11 cellular contexts compared by ENCODE assay signal in genomic region chr10:102268333-102268999, GRCh38. TPM values are rescaled to one million over a fixed set of nuclear protein-coding genes. Genes with fewer than 3 reads are reported as not detected.
DNase-seq lines count a peak whose midpoint lies in the region; ATAC-seq and TF ChIP-seq lines count a peak whose summit lies in the region.
"Had no signal": no experiment of that assay in that cellular context is flagged by ENCODE, and none has a peak within 500 bp of the region (broad histone marks: within the 10 kb centered on the region; RNA-seq: fewer than 3 reads in every experiment).

No MANE protein-coding gene starts in this region.

- TF ChIP-seq CTCF in GM10266 (IDR thresholded peaks at IDR 0.05; ENCODE audit: control insufficient read depth, insufficient read depth, low read depth, missing control alignments), result peak; percentile 21
- 0 out of 2 replicates have a peak, but pooled peaks have one; percentile 35 for TF ChIP-seq CTCF in OCI-LY7 (conservative IDR thresholded peaks at IDR 0.05; ENCODE audit: low read length)
- TF ChIP-seq CTCF in esophagus muscularis mucosa (IDR thresholded peaks at IDR 0.05), result no peak
- TF ChIP-seq CTCF in gastrocnemius medialis (IDR thresholded peaks at IDR 0.05 in 4 of 5, conservative IDR thresholded peaks at IDR 0.05 in 1 of 5), result no peak

- H3K27me3 ChIP-seq in esophagus muscularis mucosa (no peaks in the 10 kb centered on the region), gastrocnemius medialis (no peaks in the 10 kb centered on the region)
- H3K27me3 ChIP-seq: spleen had no signal

- POLR2A ChIA-PET in OCI-LY7 (lab: Charles Lee), result interaction anchor here (1.5 kb wide), 1 partner anchor 9 kb away, joined by 6 read pairs; no protein-coding TSS in a partner anchor

- in situ Hi-C loops in gastrocnemius medialis (cut with MboI; ENCODE audit: low sequenced_read_pairs in 4 of 4), result no loop called here

- H4K20me1 ChIP-seq in OCI-LY7 (ENCODE audit: insufficient read depth, low read length), result peaks cover 2% of the 10 kb centered on the region; the same call in 1 of the 2 replicates

- DNase-seq in GM10266 (ENCODE audit: extremely low spot score) (no peak), OCI-LY7 (ENCODE audit: low spot score) (no peak), esophagus muscularis mucosa (ENCODE audit: extremely low spot score) (no peak), gastrocnemius medialis (no peak), NCI-H2196 (lab: John Stamatoyannopoulos, UW; ENCODE audit: unreplicated experiment) (no peak), C1 segment of cervical spinal cord (lab: John Stamatoyannopoulos, UW) (no peak)
- no peak for DNase-seq in central memory CD4-positive, alpha-beta T cell
- DNase-seq: NCI-H748 treated with DMSO at 0.1 percent for 48 hours, spleen had no signal

- ATAC-seq in gastrocnemius medialis, result peak in 1 of 2 donors; percentile 29
- ATAC-seq: esophagus mucosa had no signal

- peaks cover 5% of the 10 kb centered on the region; the same call in 1 of the 2 replicates for H3K79me2 ChIP-seq in OCI-LY7 (ENCODE audit: insufficient read depth, low read depth, low read length)

- H3K4me3 ChIP-seq in OCI-LY7 (ENCODE audit: low read depth, low read length, poor library complexity, severe bottlenecking) (no peak overlapping the region), esophagus muscularis mucosa (no peak overlapping the region), gastrocnemius medialis (no peak overlapping the region)
- H3K4me3 ChIP-seq: spleen had no signal

- H3K9me3 ChIP-seq in OCI-LY7 (ENCODE audit: low read length) (no peaks in the 10 kb centered on the region), esophagus muscularis mucosa (no peaks in the 10 kb centered on the region), gastrocnemius medialis (no peaks in the 10 kb centered on the region)
- H3K9me3 ChIP-seq: spleen had no signal

- H3K27ac ChIP-seq in OCI-LY7 (ENCODE audit: low read depth, low read length, poor library complexity, severe bottlenecking) (no peak overlapping the region), esophagus muscularis mucosa (replicated peaks in 1 of 4) (peak overlapping the region; percentile 9 to 28 (median 18)), gastrocnemius medialis (peak overlapping the region; percentile 75 to 85 (median 83))

- no peak overlapping the region for H3K4me2 ChIP-seq in OCI-LY7 (ENCODE audit: low read length)

- peaks cover 37% of the 10 kb centered on the region for H3K36me3 ChIP-seq in OCI-LY7 (ENCODE audit: insufficient read depth, low read length)
- peaks cover 0 to 10% (median 0%) of the 10 kb centered on the region in 4 donors for H3K36me3 ChIP-seq in esophagus muscularis mucosa
- H3K36me3 ChIP-seq in gastrocnemius medialis, result no peaks in the 10 kb centered on the region

- H3K4me1 ChIP-seq in OCI-LY7 (ENCODE audit: insufficient read depth, low read length, poor library complexity, severe bottlenecking) (peaks cover 6% of the 10 kb centered on the region), esophagus muscularis mucosa (peaks cover 24 to 49% (median 36%) of the 10 kb centered on the region in 4 donors), gastrocnemius medialis (peaks cover 79 to 81% of the 10 kb centered on the region in 2 donors)

- no peak for TF ChIP-seq EP300 in esophagus muscularis mucosa (IDR thresholded peaks at IDR 0.05)

- CTCF ChIA-PET in OCI-LY7 (lab: Charles Lee; ENCODE audit: unreplicated experiment), result interaction anchor here (0.6 kb wide), 1 partner anchor 433 kb away, joined by 3 read pairs; no protein-coding TSS in a partner anchor

- no peak overlapping the region for H2AFZ ChIP-seq in OCI-LY7 (ENCODE audit: low read length)

- no peaks in the 10 kb centered on the region for H3K9me2 ChIP-seq in OCI-LY7 (ENCODE audit: insufficient read depth, low read length)

- intact Hi-C loops in OCI-LY7 (cut with micrococcal nuclease; ENCODE audit: unreplicated experiment), result no loop called here
- intact Hi-C loops in esophagus muscularis mucosa (cut with DNase I), result no loop called here
- intact Hi-C loops in gastrocnemius medialis (cut with DNase I; ENCODE audit: low total_unique reads), result no loop called here

- TF ChIP-seq POLR2A in esophagus muscularis mucosa (IDR thresholded peaks at IDR 0.05; ENCODE audit: low read depth) (no peak), gastrocnemius medialis (IDR thresholded peaks at IDR 0.05) (no peak)

- BruUV-seq in OCI-LY7 (replicated peaks; lab: Mats Ljungman, UMichigan), result no TSS peak

RNA-seq across cellular contexts. Expression of gene GBF1, which starts 23.1 kb away (rescaled TPM):
- 13.8 and 17.8 TPM in 2 replicates for total RNA-seq in OCI-LY7 (2014; rRNA removed; shearing (Covaris generic))
- total RNA-seq in OCI-LY7 (2022) (33.4 and 36.9 TPM in 2 replicates), esophagus muscularis mucosa (10 to 100 TPM; 33.1 to 52.4 (median 40.0) TPM), gastrocnemius medialis (10 to 100 TPM; 31.4 to 64.2 (median 58.7) TPM)

RNA-seq across cellular contexts. Expression of gene PITX3, which starts 27.2 kb away (rescaled TPM):
- not detected in 2 replicates for total RNA-seq in OCI-LY7 (2014; rRNA removed; shearing (Covaris generic))
- total RNA-seq in OCI-LY7 (2022) (not detected in 2 replicates), esophagus muscularis mucosa (not detected), gastrocnemius medialis (1 to 10 TPM; 4.2 to 8.9 (median 6.5) TPM)
- total RNA-seq: esophagus mucosa, mammary epithelial cell, spleen had no signal

RNA-seq across cellular contexts. Expression of gene ELOVL3, which starts 42.4 kb away (rescaled TPM):
- total RNA-seq in OCI-LY7 (2014; rRNA removed; shearing (Covaris generic)), result 0.62 TPM in 1 of 2 replicates, not detected in the other
- total RNA-seq in OCI-LY7 (2022) (0.48 TPM in 1 of 2 replicates, not detected in the other), esophagus muscularis mucosa (under 1 TPM in 1 of 4 donors, not detected in 3; 0.19 TPM), gastrocnemius medialis (under 1 TPM in 1 of 4 donors, not detected in 3; 0.51 TPM)
- total RNA-seq: esophagus mucosa had no signal

Comparison
In these comparisons a context has a peak if more than half of its experiments do, and no peak if none do; other contexts are left out.
1. CTCF ChIP-seq: peak in GM10266 (single experiment) and OCI-LY7 (single experiment); none in esophagus muscularis mucosa (0 of 3) and gastrocnemius medialis (0 of 5).
2. RNA of gene PITX3, which starts 27.2 kb away (total RNA-seq): 4.2 to 8.9 TPM in gastrocnemius medialis; not detected in OCI-LY7 and not detected in esophagus muscularis mucosa; every median in the first group is over 4 times any median in the second.